ENCODE assay signal across 12 cellular contexts in genomic region chr6:158991017-158991723, GRCh38. TPM values are rescaled to one million over a fixed set of nuclear protein-coding genes. Genes with fewer than 3 reads are reported as not detected.
A peak's percentile ranks its signal among the peaks of the same experiment; 100 is the strongest.
DNase-seq lines count a peak whose midpoint lies in the region; ATAC-seq and TF ChIP-seq lines count a peak whose summit lies in the region.
"Had no signal": no experiment of that assay in that cellular context is flagged by ENCODE, and none has a peak within 500 bp of the region (broad histone marks: within the 10 kb centered on the region; RNA-seq: fewer than 3 reads in every experiment).

No MANE protein-coding gene starts in this region.

- TF ChIP-seq CTCF in DND-41 (IDR thresholded peaks at IDR 0.05; ENCODE audit: borderline replicate concordance, extremely low read depth, low read length, poor library complexity, severe bottlenecking) (peak; percentile 14), GM12874 (IDR thresholded peaks at IDR 0.05; ENCODE audit: insufficient read depth, low read depth, low read length) (peak; percentile 24; the same call in 1 of the 2 replicates), esophagus squamous epithelium (IDR thresholded peaks at IDR 0.05) (peak in 1 of 6 experiments; percentile 40), smooth muscle cell (IDR thresholded peaks at IDR 0.05; ENCODE audit: borderline replicate concordance, insufficient read depth, poor library complexity, severe bottlenecking) (no peak)

- H3K4me3 ChIP-seq in DND-41 (ENCODE audit: low read depth in 1 of 2, low read length in 2 of 2) = no peak overlapping the region
- H3K4me3 ChIP-seq in esophagus squamous epithelium = no peak overlapping the region
- no peak overlapping the region for H3K4me3 ChIP-seq in smooth muscle cell
- H3K4me3 ChIP-seq: heart left ventricle had no signal

- no peak for TF ChIP-seq POLR2A in esophagus squamous epithelium (IDR thresholded peaks at IDR 0.05)

- H3K36me3 ChIP-seq in DND-41 (ENCODE audit: insufficient read depth, low read length) = no peaks in the 10 kb centered on the region
- peaks cover 0 to 18% (median 0%) of the 10 kb centered on the region in 3 donors for H3K36me3 ChIP-seq in esophagus squamous epithelium
- no peaks in the 10 kb centered on the region for H3K36me3 ChIP-seq in smooth muscle cell (ENCODE audit: low read depth)

- H3K4me1 ChIP-seq in DND-41 (ENCODE audit: insufficient read depth, low read length) (no peaks in the 10 kb centered on the region), esophagus squamous epithelium (peaks cover 0 to 24% (median 2%) of the 10 kb centered on the region in 3 donors), smooth muscle cell (ENCODE audit: low read depth) (no peaks in the 10 kb centered on the region)

- H3K9me3 Mint-ChIP-seq in activated CD8-positive, alpha-beta T cell treated with anti-CD3 and anti-CD28 coated beads, Interleukin-2, amount 10 ng/mL, durations not matched to agents 7 days and 5 days (ENCODE audit: insufficient read depth) = peaks cover 15% of the 10 kb centered on the region

- WGBS in esophagus squamous epithelium, 2 donors = 90% methylated on average over 2 of the region's 2 CpGs; no CpG with 5 or more reads in 1 of the 2 donors
- WGBS in smooth muscle cell (ENCODE audit: low lambda C conversion rate) = 88% methylated on average over 2 of the region's 2 CpGs

- H3K4me2 ChIP-seq in DND-41 (ENCODE audit: insufficient read depth, low read length) (no peak overlapping the region), smooth muscle cell (no peak overlapping the region)

- H3K9me3 ChIP-seq in DND-41 (ENCODE audit: insufficient read depth, low read length, severe bottlenecking) (no peaks in the 10 kb centered on the region), esophagus squamous epithelium (no peaks in the 10 kb centered on the region), smooth muscle cell (replicated peaks; ENCODE audit: low read depth) (no peaks in the 10 kb centered on the region)

- CTCF ChIA-PET in activated CD8-positive, alpha-beta T cell treated with anti-CD3 and anti-CD28 coated beads, Interleukin-2, amount 10 ng/mL, durations not matched to agents 7 days and 5 days (lab: Charles Lee) = interaction anchor here (1.1 to 1.5 kb wide), 7 partner anchors 9 to 272 kb away, joined by 3 to 6 read pairs (median 3); no protein-coding TSS in a partner anchor

- peaks cover 16% of the 10 kb centered on the region for H3K36me3 Mint-ChIP-seq in activated CD8-positive, alpha-beta T cell treated with anti-CD3 and anti-CD28 coated beads, Interleukin-2, amount 10 ng/mL, durations not matched to agents 7 days and 5 days (ENCODE audit: low read depth)

- H3K27me3 Mint-ChIP-seq in activated CD8-positive, alpha-beta T cell treated with anti-CD3 and anti-CD28 coated beads, Interleukin-2, amount 10 ng/mL, durations not matched to agents 7 days and 5 days (ENCODE audit: low read depth) = no peaks in the 10 kb centered on the region

- ATAC-seq in DND-41 (ENCODE audit: insufficient read depth, low read depth) = 0 out of 3 replicates have a peak, but pooled peaks have one; percentile 37
- peak; percentile 42 for ATAC-seq in activated CD8-positive, alpha-beta T cell treated with anti-CD3 and anti-CD28 coated beads, Interleukin-2, amount 10 ng/mL, durations not matched to agents 7 days and 5 days
- no peak for ATAC-seq in GM21619 (IDR thresholded peaks at IDR 0.05; ENCODE audit: unreplicated experiment)
- ATAC-seq: heart left ventricle had no signal

- peak overlapping the region; percentile 23 for H3K27ac Mint-ChIP-seq in activated CD8-positive, alpha-beta T cell treated with anti-CD3 and anti-CD28 coated beads, Interleukin-2, amount 10 ng/mL, durations not matched to agents 7 days and 5 days
- H3K27ac Mint-ChIP-seq: activated T-helper 2 cell treated with anti-CD3 and anti-CD28 coated beads, Interferon-gamma antibody, Interleukin-2, Interleukin-4, amounts not matched to agents 10 μg/mL and 5 μg/mL and 100 μg/mL, durations not matched to agents 14 hours and 24 hours and 36 hours had no signal

- no peaks in the 10 kb centered on the region for H4K20me1 ChIP-seq in DND-41 (ENCODE audit: insufficient read depth, low read length)
- no peaks in the 10 kb centered on the region for H4K20me1 ChIP-seq in smooth muscle cell (ENCODE audit: low read depth)

- H3K27ac ChIP-seq in DND-41 (ENCODE audit: low read length) (no peak overlapping the region), esophagus squamous epithelium (peak overlapping the region; percentile 43 to 74 (median 57)), smooth muscle cell (ENCODE audit: low read depth) (no peak overlapping the region)
- H3K27ac ChIP-seq: heart left ventricle had no signal

- no peak overlapping the region for H3K4me3 Mint-ChIP-seq in activated CD8-positive, alpha-beta T cell treated with anti-CD3 and anti-CD28 coated beads, Interleukin-2, amount 10 ng/mL, durations not matched to agents 7 days and 5 days

- no peak for DNase-seq in DND-41
- no peak for DNase-seq in activated CD8-positive, alpha-beta T cell treated with anti-CD3 and anti-CD28 coated beads, Interleukin-2, amount 10 ng/mL, durations not matched to agents 7 days and 5 days
- no peak for DNase-seq in esophagus squamous epithelium (lab: John Stamatoyannopoulos, UW)
- no peak for DNase-seq in NOMO-1 treated with DMSO at 0.1 percent for 48 hours (lab: John Stamatoyannopoulos, UW; ENCODE audit: unreplicated experiment)
- DNase-seq in smooth muscle cell (lab: John Stamatoyannopoulos, UW; ENCODE audit: unreplicated experiment) = no peak
- DNase-seq: C1 segment of cervical spinal cord, caudate nucleus, EL, heart left ventricle had no signal

- POLR2A ChIA-PET in activated CD8-positive, alpha-beta T cell treated with anti-CD3 and anti-CD28 coated beads, Interleukin-2, amount 10 ng/mL, durations not matched to agents 7 days and 5 days (lab: Charles Lee) = no interaction called here

- no peaks in the 10 kb centered on the region for H3F3A ChIP-seq in smooth muscle cell (ENCODE audit: low read depth)

- intact Hi-C loops in esophagus squamous epithelium (cut with DNase I) = no loop called here

- H3K79me2 ChIP-seq in DND-41 (ENCODE audit: insufficient read depth, low read length) (no peaks in the 10 kb centered on the region), smooth muscle cell (ENCODE audit: low read depth) (peaks cover 4% of the 10 kb centered on the region)

- H3K4me1 Mint-ChIP-seq in activated CD8-positive, alpha-beta T cell treated with anti-CD3 and anti-CD28 coated beads, Interleukin-2, amount 10 ng/mL, durations not matched to agents 7 days and 5 days (ENCODE audit: low read depth) = peaks cover 23% of the 10 kb centered on the region

- no peak overlapping the region for H3K9ac ChIP-seq in DND-41 (ENCODE audit: low read depth, low read length)
- no peak overlapping the region for H3K9ac ChIP-seq in smooth muscle cell (ENCODE audit: low read depth)

- no peak overlapping the region for H2AFZ ChIP-seq in DND-41 (ENCODE audit: low read depth, low read length)
- no peak overlapping the region for H2AFZ ChIP-seq in smooth muscle cell (ENCODE audit: low read depth)

- H3K27me3 ChIP-seq in DND-41 (ENCODE audit: insufficient read depth, low read length, poor library complexity) (no peaks in the 10 kb centered on the region), esophagus squamous epithelium (no peaks in the 10 kb centered on the region), smooth muscle cell (ENCODE audit: low read depth) (no peaks in the 10 kb centered on the region)
- H3K27me3 ChIP-seq: heart left ventricle had no signal

RNA-seq across cellular contexts. Expression of gene RSPH3, which starts 8.8 kb away (rescaled TPM):
- 1 to 10 TPM; 1.4 TPM for total RNA-seq in activated CD8-positive, alpha-beta T cell treated with anti-CD3 and anti-CD28 coated beads, Interleukin-2, amount 10 ng/mL, durations not matched to agents 7 days and 5 days
- total RNA-seq in esophagus squamous epithelium (10 to 100 TPM in 2 of 4 donors, 1 to 10 TPM in 2; 8.0 to 13.2 (median 11.2) TPM), smooth muscle cell (6.8 and 7.5 TPM in 2 replicates)
- polyA plus RNA-seq in smooth muscle cell = 7.1 and 7.7 TPM in 2 replicates

RNA-seq across cellular contexts. Expression of gene TAGAP, which starts 53.6 kb away (rescaled TPM):
- 10 to 100 TPM; 64.5 to 67.0 TPM for total RNA-seq in activated CD8-positive, alpha-beta T cell treated with anti-CD3 and anti-CD28 coated beads, Interleukin-2, amount 10 ng/mL, durations not matched to agents 7 days and 5 days
- total RNA-seq in esophagus squamous epithelium (1 to 10 TPM in 3 of 4 donors, under 1 TPM in 1; 0.83 to 3.6 (median 2.4) TPM), smooth muscle cell (not detected in 2 replicates)
- not detected in 2 replicates for polyA plus RNA-seq in smooth muscle cell

Comparison
In these comparisons a context has a peak if more than half of its experiments do, and no peak if none do; other contexts are left out.
1. H3K27ac ChIP-seq: peak in esophagus squamous epithelium (4 of 4); none in DND-41 (single experiment) and smooth muscle cell (single experiment).
2. RNA of gene TAGAP, which starts 53.6 kb away (total RNA-seq): 64.5 to 67.0 TPM in activated CD8-positive, alpha-beta T cell treated with anti-CD3 and anti-CD28 coated beads, Interleukin-2, amount 10 ng/mL, durations not matched to agents 7 days and 5 days; 0.83 to 3.6 TPM in esophagus squamous epithelium and not detected in smooth muscle cell; every median in the first group is over 10 times any median in the second.